14 cellular contexts compared by ENCODE assay signal in genomic region chr1:58971629-58972140, GRCh38.
DNase-seq lines count a peak whose midpoint lies in the region; ATAC-seq and TF ChIP-seq lines count a peak whose summit lies in the region.
"Had no signal": no experiment of that assay in that cellular context is flagged by ENCODE, and none has a peak within 500 bp of the region (broad histone marks: within the 10 kb centered on the region; RNA-seq: fewer than 3 reads in every experiment).

No MANE protein-coding gene starts in this region.

- no peak overlapping the region for H3K4me3 ChIP-seq in SK-N-SH (ENCODE audit: low read depth in 2 of 2, low read length in 1 of 2)
- H3K4me3 ChIP-seq in fibroblast of villous mesenchyme (ENCODE audit: low read depth, low read length), result no peak overlapping the region
- H3K4me3 ChIP-seq in uterus, result no peak overlapping the region
- H3K4me3 ChIP-seq: skin epidermis had no signal

- H3K9ac ChIP-seq in SK-N-SH, result no peak overlapping the region

- TF ChIP-seq RAD21 in SK-N-SH (IDR thresholded peaks at IDR 0.05; ENCODE audit: low read length), result no peak

- TF ChIP-seq CTCF in SK-N-SH (IDR thresholded peaks at IDR 0.05), result no peak
- TF ChIP-seq CTCF in fibroblast of villous mesenchyme (IDR thresholded peaks at IDR 0.05; ENCODE audit: insufficient read depth, low read depth, low read length), result no peak
- no peak for TF ChIP-seq CTCF in uterus (IDR thresholded peaks at IDR 0.05)

- no peaks in the 10 kb centered on the region for H3K9me2 ChIP-seq in SK-N-SH

- DNase-seq in SK-N-SH (no peak), fibroblast of villous mesenchyme (ENCODE audit: low read depth) (peak; percentile 85), medulla oblongata (ENCODE audit: extremely low spot score) (peak; percentile 35), uterus (peak; percentile 61 to 63), dedifferentiated amniotic fluid mesenchymal stem cell (ENCODE audit: extremely low spot score) (no peak)
- DNase-seq: activated CD4-positive, alpha-beta T cell treated with anti-CD3 and anti-CD28 coated beads for 48 hours; brain microvascular endothelial cell; NCI-H2029 treated with DMSO at 0.1 percent for 48 hours had no signal

- H3K4me2 ChIP-seq in SK-N-SH, result no peak overlapping the region

- H3K9me3 ChIP-seq in SK-N-SH, result no peaks in the 10 kb centered on the region
- no peaks in the 10 kb centered on the region for H3K9me3 ChIP-seq in uterus

- intact Hi-C loops in uterus (cut with DNase I; ENCODE audit: low total_unique reads), result no loop called here

- 83% methylated on average over 4 of the region's 4 CpGs for WGBS in SK-N-SH (ENCODE audit: low lambda C conversion rate)

- CTCF ChIA-PET in SK-N-SH (lab: Yijun Ruan, JAX), result interaction anchor here (1.6 kb wide), 1 partner anchor 28 kb away, joined by 5 read pairs; no protein-coding TSS in a partner anchor

- no peak overlapping the region for H2AFZ ChIP-seq in SK-N-SH (ENCODE audit: low read depth)

- no peak for TF ChIP-seq EP300 in SK-N-SH (IDR thresholded peaks at IDR 0.05; ENCODE audit: borderline replicate concordance in 1 of 2, low read depth in 1 of 2, low read length in 1 of 2)

- TF ChIP-seq POLR2A in uterus (IDR thresholded peaks at IDR 0.05), result no peak

- H3K79me2 ChIP-seq in SK-N-SH (ENCODE audit: insufficient read depth), result no peaks in the 10 kb centered on the region

- no peak overlapping the region for H3K27ac ChIP-seq in SK-N-SH (ENCODE audit: low read depth in 2 of 2, low read length in 1 of 2)
- H3K27ac ChIP-seq in uterus, result peak overlapping the region; percentile 18 to 31
- H3K27ac ChIP-seq: 22Rv1, brain microvascular endothelial cell, skin epidermis had no signal

- POLR2A ChIA-PET in SK-N-SH (lab: Yijun Ruan, JAX), result no interaction called here

- no peaks in the 10 kb centered on the region for H4K20me1 ChIP-seq in SK-N-SH (ENCODE audit: insufficient read depth)

- ATAC-seq in SK-N-SH treated with all-trans-retinoic acid at 6 μM for 48 hours (no peak), HG03571 (IDR thresholded peaks at IDR 0.05; ENCODE audit: unreplicated experiment) (no peak), GM21619 (IDR thresholded peaks at IDR 0.05; ENCODE audit: unreplicated experiment) (no peak)
- ATAC-seq: activated T-helper 17 cell treated with anti-CD3 and anti-CD28 coated beads, Interleukin-2, amount 50 U/mL, for 72 hours had no signal

- H3K36me3 ChIP-seq in SK-N-SH (replicated peaks in 1 of 2; ENCODE audit: control insufficient read depth in 1 of 2, insufficient read depth in 2 of 2, low read length in 1 of 2) (no peaks in the 10 kb centered on the region), uterus (no peaks in the 10 kb centered on the region)
- H3K36me3 ChIP-seq: brain microvascular endothelial cell had no signal

- H3K27me3 ChIP-seq in SK-N-SH (ENCODE audit: insufficient read depth) (no peaks in the 10 kb centered on the region), uterus (no peaks in the 10 kb centered on the region)
- H3K27me3 ChIP-seq: brain microvascular endothelial cell had no signal

- H3F3A ChIP-seq in SK-N-SH (replicated peaks; ENCODE audit: insufficient read depth), result peaks cover 3% of the 10 kb centered on the region

- H3K4me1 ChIP-seq in SK-N-SH (ENCODE audit: control insufficient read depth in 1 of 2, insufficient read depth in 2 of 2, low read depth in 1 of 2, low read length in 1 of 2) (peaks cover 0 to 21% of the 10 kb centered on the region in 2 experiments; a peak in 2 of 4 replicates), uterus (peaks cover 6 to 10% of the 10 kb centered on the region in 2 donors)

TF ChIP-seq in SK-N-SH, 30 proteins besides CTCF, POLR2A, EP300 and RAD21:
- TF ChIP-seq TAF1 (IDR thresholded peaks at IDR 0.05; ENCODE audit: borderline replicate concordance, low read depth, low read length), result no peak
- TF ChIP-seq POLR2AphosphoS5 (IDR thresholded peaks at IDR 0.05; ENCODE audit: low read depth, low read length), result no peak
- TF ChIP-seq PBX3 (IDR thresholded peaks at IDR 0.05), result no peak
- TF ChIP-seq GATA2 (CRISPR knock-in tag; IDR thresholded peaks at IDR 0.05), result 0 out of 2 replicates have a peak, but pooled peaks have one; percentile 16
- TF ChIP-seq JUND (IDR thresholded peaks at IDR 0.05), result no peak
- no peak for TF ChIP-seq USF2 (IDR thresholded peaks at IDR 0.05; ENCODE audit: borderline replicate concordance, low read depth, low read length)

TF ChIP-seq in SK-N-SH treated with all-trans-retinoic acid at 6 μM for 48 hours, 23 proteins besides CTCF, POLR2A, EP300 and RAD21:
- TF ChIP-seq ZNF8 (CRISPR knock-in tag; IDR thresholded peaks at IDR 0.05) (no peak), ZC3H10 (CRISPR knock-in tag; IDR thresholded peaks at IDR 0.05) (no peak), BACH2 (CRISPR knock-in tag; IDR thresholded peaks at IDR 0.05; ENCODE audit: borderline replicate concordance) (no peak), GLIS3 (CRISPR knock-in tag; IDR thresholded peaks at IDR 0.05) (no peak), ZNF565 (CRISPR knock-in tag; conservative IDR thresholded peaks at IDR 0.05; ENCODE audit: low read depth) (no peak), PATZ1 (CRISPR knock-in tag; IDR thresholded peaks at IDR 0.05; ENCODE audit: borderline replicate concordance) (no peak), TSHZ2 (CRISPR knock-in tag; IDR thresholded peaks at IDR 0.05) (no peak), OSR1 (CRISPR knock-in tag; IDR thresholded peaks at IDR 0.05) (no peak), POU6F1 (CRISPR knock-in tag; IDR thresholded peaks at IDR 0.05; ENCODE audit: borderline replicate concordance, low read depth) (no peak), ESRRG (CRISPR knock-in tag; IDR thresholded peaks at IDR 0.05) (no peak)

Comparison
In these comparisons a context has a peak if more than half of its experiments do, and no peak if none do; other contexts are left out.
1. DNase-seq: peak in fibroblast of villous mesenchyme (single experiment), medulla oblongata (single experiment) and uterus (2 of 2); none in SK-N-SH (single experiment) and dedifferentiated amniotic fluid mesenchymal stem cell (single experiment).
2. H3K27ac ChIP-seq: peak in uterus (2 of 2); none in SK-N-SH (0 of 2).